Comparison of ENCODE assay signal across 8 cellular contexts in the genomic region with DNA sequence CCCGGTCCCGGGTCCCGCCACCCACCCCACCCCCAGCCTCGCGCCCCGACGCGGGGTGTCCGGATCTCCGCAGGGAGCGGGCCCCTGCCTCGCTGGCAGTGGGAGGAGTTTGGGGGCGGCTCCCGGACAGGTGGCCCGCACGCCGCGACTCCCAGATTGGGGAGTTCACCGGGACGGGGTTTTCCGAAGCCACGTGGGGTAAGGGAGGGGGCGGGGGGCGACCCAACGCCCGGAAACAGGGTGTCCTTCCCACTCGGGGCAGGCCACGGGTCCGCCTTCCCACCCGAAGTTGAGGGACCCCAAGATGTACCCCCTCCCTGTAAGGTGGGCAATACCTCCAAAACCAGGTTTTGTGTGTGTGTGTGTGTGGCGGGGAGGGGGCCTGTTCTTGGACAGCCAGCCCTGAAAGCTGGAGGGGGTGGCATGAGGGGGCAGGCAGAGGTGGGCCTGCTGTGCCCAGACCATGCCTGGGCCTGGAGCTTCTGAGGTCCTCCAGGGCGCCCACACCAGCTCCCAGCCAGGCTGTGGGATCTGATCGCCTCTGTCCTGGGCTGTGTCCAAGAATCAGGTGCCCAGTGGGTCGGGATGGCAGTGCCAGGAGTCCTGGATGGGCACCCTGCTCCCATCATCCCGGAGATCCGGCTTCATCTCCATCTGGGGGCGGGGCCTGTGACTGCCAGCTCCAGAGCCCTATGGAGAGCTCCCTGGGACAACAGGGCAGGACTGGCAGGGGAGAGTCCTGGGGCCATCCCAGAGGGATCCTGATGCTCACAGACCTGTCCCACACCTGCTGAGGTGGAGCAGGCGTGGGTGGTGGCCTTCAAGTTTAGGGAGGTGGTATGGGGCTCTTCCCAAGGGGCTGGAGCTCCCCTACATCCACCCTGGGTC. TPM values are rescaled to one million over a fixed set of nuclear protein-coding genes. Genes with fewer than 3 reads are reported as not detected.
DNase-seq lines count a peak whose midpoint lies in the region; ATAC-seq, FAIRE-seq and TF ChIP-seq lines count a peak whose summit lies in the region.

No MANE protein-coding gene starts in this region.

- peak overlapping the region; percentile 77 for H3K4me3 ChIP-seq in parathyroid adenoma (ENCODE audit: low read depth, low read length)

- no peak overlapping the region for H3K9ac ChIP-seq in parathyroid adenoma

- peak; percentile 80 for FAIRE-seq in GM12891 (lab: Jason Lieb, UNC)
- no peak for FAIRE-seq in RCC 7860 (lab: Jason Lieb, UNC)

- peak overlapping the region; percentile 62 for H3K27ac ChIP-seq in parathyroid adenoma

- peak overlapping the region; percentile 87 for H3K4me2 ChIP-seq in parathyroid adenoma (ENCODE audit: low read length)

- DNase-seq in GM12891 (ENCODE audit: insufficient read length, low spot score) (no peak), RCC 7860 (ENCODE audit: low spot score) (peak; percentile 51), Right ventricle myocardium superior (peak; percentile 82), NCI-H187 (lab: John Stamatoyannopoulos, UW) (no peak), DMS79 (lab: John Stamatoyannopoulos, UW) (no peak)

- H3K4me1 Mint-ChIP-seq in activated naive CD4-positive, alpha-beta T cell treated with anti-CD3 and anti-CD28 coated beads, Interleukin-2, amount 50 U/mL, for 24 hours: peaks cover 43% of the 10 kb centered on the region

- H3K36me3 Mint-ChIP-seq in activated naive CD4-positive, alpha-beta T cell treated with anti-CD3 and anti-CD28 coated beads, Interleukin-2, amount 50 U/mL, for 24 hours: peaks cover 6% of the 10 kb centered on the region

- H2AFZ ChIP-seq in parathyroid adenoma: peak overlapping the region; percentile 75

- peak overlapping the region; percentile 76 for H3K4me3 Mint-ChIP-seq in activated naive CD4-positive, alpha-beta T cell treated with anti-CD3 and anti-CD28 coated beads, Interleukin-2, amount 50 U/mL, for 24 hours

- ATAC-seq in HG02938 (IDR thresholded peaks at IDR 0.05; ENCODE audit: unreplicated experiment) (peak; percentile 18), Right ventricle myocardium superior (ENCODE audit: poor library complexity) (peak; percentile 31)

- no peak overlapping the region for H3K27ac Mint-ChIP-seq in activated naive CD4-positive, alpha-beta T cell treated with anti-CD3 and anti-CD28 coated beads, Interleukin-2, amount 50 U/mL, for 24 hours

- H3K4me1 ChIP-seq in parathyroid adenoma: peaks cover 7% of the 10 kb centered on the region

- intact Hi-C loops in Right ventricle myocardium superior (cut with DNase I): no loop called here

- no peak for TF ChIP-seq CTCF in parathyroid adenoma (IDR thresholded peaks at IDR 0.05)

- no peaks in the 10 kb centered on the region for H3K27me3 Mint-ChIP-seq in activated naive CD4-positive, alpha-beta T cell treated with anti-CD3 and anti-CD28 coated beads, Interleukin-2, amount 50 U/mL, for 24 hours

- H3K9me3 ChIP-seq in parathyroid adenoma (ENCODE audit: control insufficient read depth, low read length): no peaks in the 10 kb centered on the region

- 0 out of 2 replicates have a peak, but pooled peaks have one; percentile 46 for TF ChIP-seq POLR2A in GM12891 (IDR thresholded peaks at IDR 0.05; ENCODE audit: low read depth, low read length)

- H3K27me3 ChIP-seq in parathyroid adenoma (ENCODE audit: control insufficient read depth, insufficient read depth, low read length): no peaks in the 10 kb centered on the region

- H3K9me3 Mint-ChIP-seq in activated naive CD4-positive, alpha-beta T cell treated with anti-CD3 and anti-CD28 coated beads, Interleukin-2, amount 50 U/mL, for 24 hours: no peaks in the 10 kb centered on the region

- H3K79me2 ChIP-seq in parathyroid adenoma: no peaks in the 10 kb centered on the region

- H3K36me3 ChIP-seq in parathyroid adenoma (ENCODE audit: control insufficient read depth, insufficient read depth, low read length): no peaks in the 10 kb centered on the region

TF ChIP-seq in GM12891, 5 proteins besides CTCF, POLR2A, EP300 and RAD21:
- TF ChIP-seq PAX5 (IDR thresholded peaks at IDR 0.05; ENCODE audit: insufficient read depth, low read length, severe bottlenecking) (no peak), POU2F2 (IDR thresholded peaks at IDR 0.05; ENCODE audit: low read depth, low read length) (no peak), SPI1 (IDR thresholded peaks at IDR 0.05; ENCODE audit: low read depth, low read length) (no peak), TAF1 (IDR thresholded peaks at IDR 0.05; ENCODE audit: low read depth, low read length) (no peak)

RNA-seq across cellular contexts. Expression of gene SYNGR2, which starts 0.8 kb away (rescaled TPM):
- 338 TPM for polyA plus RNA-seq in GM12891 (2012; ENCODE audit: low read depth, missing spikeins)
- total RNA-seq in Right ventricle myocardium superior: 99.8 TPM

RNA-seq across cellular contexts. Expression of gene TK1, which starts 17.7 kb away (rescaled TPM):
- polyA plus RNA-seq in GM12891 (2012; ENCODE audit: low read depth, missing spikeins): 82.5 TPM
- total RNA-seq in Right ventricle myocardium superior: 2.6 TPM

RNA-seq across cellular contexts. Expression of gene AFMID, which starts 18.0 kb away (rescaled TPM):
- polyA plus RNA-seq in GM12891 (2012; ENCODE audit: low read depth, missing spikeins): 38.8 TPM
- total RNA-seq in Right ventricle myocardium superior: 32.7 TPM

RNA-seq across cellular contexts. Expression of gene C17orf99, which starts 23.0 kb away (rescaled TPM):
- 5.8 TPM for polyA plus RNA-seq in GM12891 (2012; ENCODE audit: low read depth, missing spikeins)
- not detected for total RNA-seq in Right ventricle myocardium superior

RNA-seq across cellular contexts. Expression of gene TMC8, which starts 38.6 kb away (rescaled TPM):
- 67.1 TPM for polyA plus RNA-seq in GM12891 (2012; ENCODE audit: low read depth, missing spikeins)
- 1.6 TPM for total RNA-seq in Right ventricle myocardium superior

Comparison
In these comparisons a context has a peak if more than half of its experiments do, and no peak if none do; other contexts are left out.
1. DNase-seq: peak in RCC 7860 (single experiment) and Right ventricle myocardium superior (single experiment); none in GM12891 (single experiment), NCI-H187 (0 of 2) and DMS79 (single experiment).